Comparison of ENCODE assay signal across 5 cellular contexts in genomic region chr22:20025088-20025397, GRCh38. TPM values are rescaled to one million over a fixed set of nuclear protein-coding genes. Genes with fewer than 3 reads are reported as not detected.
A peak's percentile ranks its signal among the peaks of the same experiment; 100 is the strongest.
DNase-seq lines count a peak whose midpoint lies in the region; ATAC-seq, FAIRE-seq and TF ChIP-seq lines count a peak whose summit lies in the region.
"Not testable (repeated sequence)": the region's sequence is repeated elsewhere in the genome, so short reads cannot be mapped to it uniquely, and the experiment has no call there.

No MANE protein-coding gene starts in this region.

- not testable (repeated sequence) for ATAC-seq in K562

- not testable (repeated sequence) for TF ChIP-seq POLR2A in K562 (conservative IDR thresholded peaks at IDR 0.05)

- not testable (repeated sequence) for BruUV-seq in K562 (replicated peaks; lab: Mats Ljungman, UMichigan)

- TF ChIP-seq EP300 in K562 (IDR thresholded peaks at IDR 0.05; ENCODE audit: low read length), result not testable (repeated sequence)

- 16% methylated on average over 8 of the region's 8 CpGs for WGBS in K562 (ENCODE audit: insufficient coverage, low coverage, missing lambda C conversion rate)

- intact Hi-C loops in K562 (cut with micrococcal nuclease), result loop anchor here (1.0 to 10.0 kb wide), 5 partner anchors 50 to 610 kb away; partner anchors contain the start of genes DGCR8, GNB1L and RTL10
- intact Hi-C loops in left ventricle myocardium inferior (cut with micrococcal nuclease); posterior vena cava (cut with DNase I): not testable (repeated sequence)

- 0 out of 22 replicates have a peak overlapping the region, but pooled peaks of 1 of the 11 experiments have one; percentile 56 for H3K9ac ChIP-seq in BLaER1 treated with 17β-estradiol and CSF1 and Interleukin-3, amounts not matched to agents 10 nM and 100 nM
- peak overlapping the region; percentile 4 to 84; a peak in 2 of 4 replicates for H3K9ac ChIP-seq in K562 (ENCODE audit: insufficient read depth in 1 of 2, low read depth in 2 of 2, low read length in 2 of 2)

- DNase-seq in BE2C (peak; percentile 1), K562 (ENCODE audit: extremely low read depth in 1 of 4, low spot score in 3 of 4) (peak in 1 of 4 experiments; percentile 72), posterior vena cava (ENCODE audit: low spot score) (peak; percentile 1)
- DNase-seq in left ventricle myocardium inferior, result not testable (repeated sequence)

- peaks cover 84% of the 10 kb centered on the region for H3K79me2 ChIP-seq in K562 (ENCODE audit: control insufficient read depth, insufficient read depth, low read length)

- H3K36me3 ChIP-seq in BE2C, left ventricle myocardium inferior: not testable (repeated sequence)
- H3K36me3 ChIP-seq in BLaER1 treated with 17β-estradiol and CSF1 and Interleukin-3, amounts not matched to agents 10 nM and 100 nM, result peaks cover 0 to 34% (median 11%) of the 10 kb centered on the region in 11 experiments; a peak in 13 of 22 replicates
- H3K36me3 ChIP-seq in K562 (ENCODE audit: control insufficient read depth, insufficient read depth, low read length), result peaks cover 60% of the 10 kb centered on the region

- TF ChIP-seq CTCF in BE2C (IDR thresholded peaks at IDR 0.05; ENCODE audit: low read depth, low read length); K562 (IDR thresholded peaks at IDR 0.05 in 2 of 3, conservative IDR thresholded peaks at IDR 0.05 in 1 of 3; ENCODE audit: insufficient read depth in 2 of 3, low read depth in 1 of 3, low read length in 3 of 3); left ventricle myocardium inferior (IDR thresholded peaks at IDR 0.05; ENCODE audit: borderline replicate concordance): not testable (repeated sequence)

- not testable (repeated sequence) for TF ChIP-seq RAD21 in K562 (CRISPR knock-in tag; conservative IDR thresholded peaks at IDR 0.05 in 1 of 2, IDR thresholded peaks at IDR 0.05 in 1 of 2)

- in situ Hi-C loops in K562 (cut with MboI), result not testable (repeated sequence)

- H3K9me3 ChIP-seq in BE2C; BLaER1 treated with 17β-estradiol and CSF1 and Interleukin-3, amounts not matched to agents 10 nM and 100 nM (replicated peaks in 1 of 11); K562 (replicated peaks; ENCODE audit: control insufficient read depth, insufficient read depth, low read depth, low read length); left ventricle myocardium inferior (replicated peaks): not testable (repeated sequence)

- H3K4me2 ChIP-seq in BLaER1 treated with 17β-estradiol and CSF1 and Interleukin-3, amounts not matched to agents 10 nM and 100 nM, result peak overlapping the region in 6 of 11 experiments; percentile 97 to 100 (median 100); a peak in 8 of 22 replicates
- H3K4me2 ChIP-seq in K562 (ENCODE audit: insufficient read depth, low read length), result peak overlapping the region; percentile 68

- H3K4me1 ChIP-seq in BE2C, result not testable (repeated sequence)
- H3K4me1 ChIP-seq in BLaER1 treated with 17β-estradiol and CSF1 and Interleukin-3, amounts not matched to agents 10 nM and 100 nM, result peaks cover 64 to 89% (median 87%) of the 10 kb centered on the region in 10 experiments
- H3K4me1 ChIP-seq in K562 (replicated peaks in 1 of 2; ENCODE audit: control insufficient read depth in 2 of 2, insufficient read depth in 2 of 2, low read length in 2 of 2) (peaks cover 59 to 86% of the 10 kb centered on the region in 2 experiments), left ventricle myocardium inferior (peaks cover 96% of the 10 kb centered on the region)

- H4K20me1 ChIP-seq in BLaER1 treated with 17β-estradiol and CSF1 and Interleukin-3, amounts not matched to agents 10 nM and 100 nM, result peaks cover 22 to 86% (median 45%) of the 10 kb centered on the region in 11 experiments; a peak in 18 of 22 replicates
- peaks cover 50% of the 10 kb centered on the region for H4K20me1 ChIP-seq in K562 (replicated peaks; ENCODE audit: control insufficient read depth, insufficient read depth, low read length)

- H2AFZ ChIP-seq in K562 (ENCODE audit: low read depth, low read length), result not testable (repeated sequence)

- peaks cover 29% of the 10 kb centered on the region for H3K9me1 ChIP-seq in K562 (ENCODE audit: control insufficient read depth, insufficient read depth, low read length)

- H3K27ac ChIP-seq in BLaER1 treated with 17β-estradiol and CSF1 and Interleukin-3, amounts not matched to agents 10 nM and 100 nM, result not testable (repeated sequence)
- H3K27ac ChIP-seq in K562 (ENCODE audit: extremely low read depth, low read depth, low read length) (peak overlapping the region; percentile 21), left ventricle myocardium inferior (replicated peaks) (peak overlapping the region; percentile 99)

- FAIRE-seq in K562 (lab: Jason Lieb, UNC), result not testable (repeated sequence)

- H3K4me3 ChIP-seq in BE2C (ENCODE audit: low read depth, low read length); BLaER1 treated with 17β-estradiol and CSF1 and Interleukin-3, amounts not matched to agents 10 nM and 100 nM; K562: not testable (repeated sequence)
- H3K4me3 ChIP-seq in left ventricle myocardium inferior, result peak overlapping the region; percentile 36

- not testable (repeated sequence) for H3K27me3 ChIP-seq in BE2C; BLaER1 treated with 17β-estradiol and CSF1 and Interleukin-3, amounts not matched to agents 10 nM and 100 nM; K562 (ENCODE audit: control insufficient read depth in 2 of 2, insufficient read depth in 2 of 2, low read length in 2 of 2); left ventricle myocardium inferior (ENCODE audit: low read depth)

- CTCF ChIA-PET in K562 (lab: Yijun Ruan, JAX; ENCODE audit: low intra/inter-chr PET ratio), result interaction anchor here (0.7 to 2.3 kb wide), 2 partner anchors 50 to 54 kb away, joined by 4 to 7 read pairs; no protein-coding TSS in a partner anchor

- POLR2A ChIA-PET in K562 (lab: Yijun Ruan, JAX), result interaction anchor here (0.5 to 7.9 kb wide), 14 partner anchors 10 to 1965 kb away, joined by 3 to 120 read pairs (median 4); partner anchors contain the start of gene DGCR8

RNA-seq across cellular contexts. Expression of gene TANGO2, which starts 4.1 kb away (rescaled TPM):
- polyA plus RNA-seq in BE2C (2012; ENCODE audit: insufficient read depth, insufficient read length, low read depth), result 8.0 TPM
- 160 and 395 TPM in 2 replicates for total RNA-seq in K562 (2011; cell fraction: chromatin; rRNA removed; ENCODE audit: low replicate concordance)
- 227 and 229 TPM in 2 replicates for total RNA-seq in K562 (2011; cell fraction: nucleolus; rRNA removed)
- total RNA-seq in K562 (2011; cell fraction: nucleoplasm; rRNA removed), result 196 and 211 TPM in 2 replicates
- total RNA-seq in K562 (2014; rRNA removed) (70.1 and 95.8 TPM in 2 replicates), K562 (2014; rRNA removed; fragmentation: Illumina TruSeq; extraction: Trizol) (36.1 and 45.9 TPM in 2 replicates), K562 (2015; rRNA removed; fragmentation: Illumina TruSeq; extraction: Trizol) (55.8 and 57.2 TPM in 2 replicates), K562 (2021) (94.1 and 97.3 TPM in 2 replicates), left ventricle myocardium inferior (71.7 TPM), posterior vena cava (10 to 100 TPM; 28.4 to 31.1 TPM)
- polyA plus RNA-seq in K562 (2011; rRNA removed) (94.9 and 115 TPM in 2 replicates), K562 (2014; fragmentation: Illumina TruSeq; extraction: Trizol) (88.3 and 89.4 TPM in 2 replicates), K562 (2014; fragmentation: Nextera tagmentation; extraction: Ambion mirVana) (10 to 100 TPM; 15.5 to 17.5 TPM), K562 (2014; rRNA removed) (89.6 and 92.5 TPM in 2 replicates)
- polyA plus RNA-seq in K562 (2011; cell fraction: cytosol; rRNA removed), result 157 and 209 TPM in 2 replicates
- 157 and 195 TPM in 2 replicates for polyA plus RNA-seq in K562 (2011; cell fraction: nucleus; rRNA removed)
- polyA plus RNA-seq in K562 (2012), result 68.2 and 73.0 TPM in 2 replicates
- 130 and 186 TPM in 2 replicates for polyA minus RNA-seq in K562 (2011; rRNA and poly(A)+ RNA removed)
- polyA minus RNA-seq in K562 (2011; cell fraction: cytosol; rRNA and poly(A)+ RNA removed), result 73.2 and 76.1 TPM in 2 replicates
- 63.1 and 85.0 TPM in 2 replicates for polyA minus RNA-seq in K562 (2011; cell fraction: nucleus; rRNA and poly(A)+ RNA removed)

RNA-seq across cellular contexts. Expression of gene ARVCF, which starts 8.4 kb away (rescaled TPM):
- 335 TPM for polyA plus RNA-seq in BE2C (2012; ENCODE audit: insufficient read depth, insufficient read length, low read depth)
- 114 and 328 TPM in 2 replicates for total RNA-seq in K562 (2011; cell fraction: chromatin; rRNA removed; ENCODE audit: low replicate concordance)
- 214 and 270 TPM in 2 replicates for total RNA-seq in K562 (2011; cell fraction: nucleolus; rRNA removed)
- 106 and 131 TPM in 2 replicates for total RNA-seq in K562 (2011; cell fraction: nucleoplasm; rRNA removed)
- 49.3 and 54.2 TPM in 2 replicates for total RNA-seq in K562 (2014; rRNA removed)
- 2.2 and 4.5 TPM in 2 replicates for total RNA-seq in K562 (2014; rRNA removed; fragmentation: Illumina TruSeq; extraction: Trizol)
- total RNA-seq in K562 (2015; rRNA removed; fragmentation: Illumina TruSeq; extraction: Trizol), result 13.3 and 15.6 TPM in 2 replicates
- 46.5 and 50.6 TPM in 2 replicates for total RNA-seq in K562 (2021)
- 35.2 and 71.6 TPM in 2 replicates for polyA plus RNA-seq in K562 (2011; rRNA removed)
- 134 and 673 TPM in 2 replicates for polyA plus RNA-seq in K562 (2011; cell fraction: cytosol; rRNA removed)
- 407 and 424 TPM in 2 replicates for polyA plus RNA-seq in K562 (2011; cell fraction: nucleus; rRNA removed)
- 30.0 and 31.2 TPM in 2 replicates for polyA plus RNA-seq in K562 (2012)
- 8.0 and 15.9 TPM in 2 replicates for polyA plus RNA-seq in K562 (2014; fragmentation: Illumina TruSeq; extraction: Trizol)
- under 1 TPM; 0.03 to 0.17 TPM for polyA plus RNA-seq in K562 (2014; fragmentation: Nextera tagmentation; extraction: Ambion mirVana)
- 42.5 and 97.4 TPM in 2 replicates for polyA plus RNA-seq in K562 (2014; rRNA removed)
- polyA minus RNA-seq in K562 (2011; rRNA and poly(A)+ RNA removed), result 15.1 and 15.6 TPM in 2 replicates
- polyA minus RNA-seq in K562 (2011; cell fraction: cytosol; rRNA and poly(A)+ RNA removed), result 24.6 and 52.4 TPM in 2 replicates
- polyA minus RNA-seq in K562 (2011; cell fraction: nucleus; rRNA and poly(A)+ RNA removed), result 96.8 and 145 TPM in 2 replicates
- 25.4 TPM for total RNA-seq in left ventricle myocardium inferior
- 10 to 100 TPM; 20.1 to 21.3 TPM for total RNA-seq in posterior vena cava

RNA-seq across cellular contexts. Expression of gene DGCR8, which starts 55.0 kb away (rescaled TPM):
- polyA plus RNA-seq in BE2C (2012; ENCODE audit: insufficient read depth, insufficient read length, low read depth), result 59.5 TPM
- 638 and 1,105 TPM in 2 replicates for total RNA-seq in K562 (2011; cell fraction: chromatin; rRNA removed; ENCODE audit: low replicate concordance)
- 550 and 577 TPM in 2 replicates for total RNA-seq in K562 (2011; cell fraction: nucleolus; rRNA removed)
- total RNA-seq in K562 (2011; cell fraction: nucleoplasm; rRNA removed), result 502 and 511 TPM in 2 replicates
- 107 and 108 TPM in 2 replicates for total RNA-seq in K562 (2014; rRNA removed)
- 43.7 and 49.4 TPM in 2 replicates for total RNA-seq in K562 (2014; rRNA removed; fragmentation: Illumina TruSeq; extraction: Trizol)
- total RNA-seq in K562 (2015; rRNA removed; fragmentation: Illumina TruSeq; extraction: Trizol), result 80.1 and 81.2 TPM in 2 replicates
- total RNA-seq in K562 (2021), result 116 and 119 TPM in 2 replicates
- polyA plus RNA-seq in K562 (2011; rRNA removed), result 81.8 and 155 TPM in 2 replicates
- 51.2 and 92.7 TPM in 2 replicates for polyA plus RNA-seq in K562 (2011; cell fraction: cytosol; rRNA removed)
- 1,167 and 1,418 TPM in 2 replicates for polyA plus RNA-seq in K562 (2011; cell fraction: nucleus; rRNA removed)
- polyA plus RNA-seq in K562 (2012), result 76.7 and 85.3 TPM in 2 replicates
- 70.4 and 75.0 TPM in 2 replicates for polyA plus RNA-seq in K562 (2014; fragmentation: Illumina TruSeq; extraction: Trizol)
- polyA plus RNA-seq in K562 (2014; fragmentation: Nextera tagmentation; extraction: Ambion mirVana), result 1 to 10 TPM; 5.9 to 7.7 TPM
- polyA plus RNA-seq in K562 (2014; rRNA removed), result 135 and 144 TPM in 2 replicates
- polyA minus RNA-seq in K562 (2011; rRNA and poly(A)+ RNA removed), result 62.1 and 82.0 TPM in 2 replicates
- 35.2 and 46.4 TPM in 2 replicates for polyA minus RNA-seq in K562 (2011; cell fraction: cytosol; rRNA and poly(A)+ RNA removed)
- 210 and 349 TPM in 2 replicates for polyA minus RNA-seq in K562 (2011; cell fraction: nucleus; rRNA and poly(A)+ RNA removed)
- 16.8 TPM for total RNA-seq in left ventricle myocardium inferior
- total RNA-seq in posterior vena cava, result 10 to 100 TPM; 24.3 to 25.2 TPM
